1 cellular context compared by ENCODE assay signal in genomic region chr2:86309966-86310365, GRCh38.
A peak's percentile ranks its signal among the peaks of the same experiment; 100 is the strongest.
TF ChIP-seq lines count a peak whose summit lies in the region.

No MANE protein-coding gene starts in this region.

TF ChIP-seq in K562, 482 proteins besides CTCF, POLR2A, EP300 and RAD21:
- TF ChIP-seq ZNF644 (tag; IDR thresholded peaks at IDR 0.05; ENCODE audit: low read depth) = no peak
- TF ChIP-seq POU5F1 (IDR thresholded peaks at IDR 0.05; ENCODE audit: borderline replicate concordance, low read depth, low read length, partially characterized antibody) = no peak
- TF ChIP-seq ATF1 (CRISPR knock-in tag; IDR thresholded peaks at IDR 0.05) = no peak
- TF ChIP-seq ATF1 (tag; IDR thresholded peaks at IDR 0.05) = no peak
- no peak for TF ChIP-seq ZNF583 (CRISPR knock-in tag; IDR thresholded peaks at IDR 0.05)
- 0 out of 2 replicates have a peak, but pooled peaks have one; percentile 38 for TF ChIP-seq ZNF764 (CRISPR knock-in tag; IDR thresholded peaks at IDR 0.05; ENCODE audit: low read depth)
- no peak for TF ChIP-seq NELFE (IDR thresholded peaks at IDR 0.05; ENCODE audit: insufficient read depth, insufficient read length)
- TF ChIP-seq TCF7L2 (IDR thresholded peaks at IDR 0.05; ENCODE audit: low read depth, low read length) = no peak
